Comparison of ENCODE assay signal across 16 cellular contexts in the genomic region with DNA sequence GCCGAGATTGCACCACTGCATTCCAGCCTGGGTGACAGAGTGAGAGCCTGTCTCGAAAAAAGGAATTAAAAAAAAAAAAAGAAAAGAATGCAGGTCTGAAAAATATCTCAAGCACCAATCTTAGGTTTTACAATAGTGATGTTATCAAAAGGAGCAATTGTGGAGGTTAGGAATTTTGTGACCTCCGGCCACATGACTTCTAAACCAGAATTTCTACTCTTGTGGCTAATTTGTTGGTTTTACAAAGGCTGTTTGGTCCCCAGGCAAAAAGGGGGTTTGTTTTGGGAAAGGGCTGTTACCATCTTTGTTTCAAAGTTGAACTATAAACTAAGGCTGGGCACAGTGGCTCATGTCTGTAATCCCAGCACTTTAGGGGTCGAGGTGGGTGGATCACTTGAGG. TPM values are rescaled to one million over a fixed set of nuclear protein-coding genes. Genes with fewer than 3 reads are reported as not detected.
A peak's percentile ranks its signal among the peaks of the same experiment; 100 is the strongest.
DNase-seq lines count a peak whose midpoint lies in the region; ATAC-seq and TF ChIP-seq lines count a peak whose summit lies in the region.
"Had no signal": no experiment of that assay in that cellular context is flagged by ENCODE, and none has a peak within 500 bp of the region (broad histone marks: within the 10 kb centered on the region; RNA-seq: fewer than 3 reads in every experiment).

No MANE protein-coding gene starts in this region.

- H3K27me3 Mint-ChIP-seq in natural killer cell treated with Interleukin-12 subunit alpha and Interleukin-12 subunit beta and Interleukin-15 and Interleukin-18, amount 100 ng/mL, for 72 hours, result peaks cover 0 to 23% of the 10 kb centered on the region in 2 donors
- H3K27me3 Mint-ChIP-seq: B cell; CD4-positive, alpha-beta T cell had no signal

- H3K4me2 ChIP-seq in parathyroid adenoma (ENCODE audit: low read length), result no peak overlapping the region

- H3K79me2 ChIP-seq in ACC112 (ENCODE audit: control insufficient read depth, insufficient read depth, low read length, unreplicated experiment) (no peaks in the 10 kb centered on the region), parathyroid adenoma (no peaks in the 10 kb centered on the region)

- H3K4me3 ChIP-seq in ACC112 (ENCODE audit: low read depth, low read length) (no peak overlapping the region), HEK293 (ENCODE audit: low read depth, low read length) (no peak overlapping the region), parathyroid adenoma (ENCODE audit: low read depth, low read length) (no peak overlapping the region)
- H3K4me3 ChIP-seq: HAP-1 had no signal

- no peaks in the 10 kb centered on the region for H3K9me3 Mint-ChIP-seq in natural killer cell treated with Interleukin-12 subunit alpha and Interleukin-12 subunit beta and Interleukin-15 and Interleukin-18, amount 100 ng/mL, for 72 hours
- H3K9me3 Mint-ChIP-seq: CD4-positive, alpha-beta T cell had no signal

- H3K36me3 ChIP-seq in ACC112 (ENCODE audit: insufficient read depth, low read length) (no peaks in the 10 kb centered on the region), HEK293 (ENCODE audit: control insufficient read depth in 2 of 2, insufficient read depth in 1 of 2, low read length in 2 of 2) (no peaks in the 10 kb centered on the region), parathyroid adenoma (ENCODE audit: control insufficient read depth, insufficient read depth, low read length) (no peaks in the 10 kb centered on the region)
- H3K36me3 ChIP-seq: HAP-1 had no signal

- no peaks in the 10 kb centered on the region for H3K9me3 ChIP-seq in HEK293 (ENCODE audit: control insufficient read depth, insufficient read depth, low read depth, low read length)
- no peaks in the 10 kb centered on the region for H3K9me3 ChIP-seq in parathyroid adenoma (ENCODE audit: control insufficient read depth, low read length)
- H3K9me3 ChIP-seq: HAP-1 had no signal

- DNase-seq in RWPE1 (ENCODE audit: low spot score) (no peak), COLO668 (lab: John Stamatoyannopoulos, UW; ENCODE audit: unreplicated experiment) (no peak), NAMALWA (ENCODE audit: low spot score) (no peak)
- no peak for DNase-seq in natural killer cell treated with Interleukin-12 subunit alpha and Interleukin-12 subunit beta and Interleukin-15 and Interleukin-18, amount 100 ng/mL, for 72 hours (ENCODE audit: low spot score)
- DNase-seq: C1 segment of cervical spinal cord; CD4-positive, alpha-beta T cell; DMS79; EL; GDM1 had no signal

- POLR2A ChIA-PET in HEK293 (lab: Yijun Ruan, JAX) (no interaction called here), RWPE1 (lab: Yijun Ruan, JAX; ENCODE audit: low non-redundant PET) (no interaction called here)

- no peak overlapping the region for H3K27ac Mint-ChIP-seq in natural killer cell treated with Interleukin-12 subunit alpha and Interleukin-12 subunit beta and Interleukin-15 and Interleukin-18, amount 100 ng/mL, for 72 hours
- H3K27ac Mint-ChIP-seq: B cell; CD4-positive, alpha-beta T cell; IgD-negative memory B cell had no signal

- peaks cover 37% of the 10 kb centered on the region for H3K4me1 ChIP-seq in ACC112 (ENCODE audit: control insufficient read depth, insufficient read depth, low read length, unreplicated experiment)
- H3K4me1 ChIP-seq in HEK293 (ENCODE audit: control insufficient read depth, insufficient read depth, low read length), result no peaks in the 10 kb centered on the region
- H3K4me1 ChIP-seq in parathyroid adenoma, result peaks cover 15% of the 10 kb centered on the region

- no peak overlapping the region for H2AFZ ChIP-seq in ACC112 (ENCODE audit: low read length, unreplicated experiment)
- H2AFZ ChIP-seq in parathyroid adenoma, result no peak overlapping the region

- H3K4me1 Mint-ChIP-seq in natural killer cell treated with Interleukin-12 subunit alpha and Interleukin-12 subunit beta and Interleukin-15 and Interleukin-18, amount 100 ng/mL, for 72 hours (ENCODE audit: low read depth in 2 of 2), result no peaks in the 10 kb centered on the region

- TF ChIP-seq CTCF in HEK293 (tag by site-specific recombination; IDR thresholded peaks at IDR 0.05) (no peak), RWPE1 (conservative IDR thresholded peaks at IDR 0.05; ENCODE audit: low read depth) (no peak), parathyroid adenoma (IDR thresholded peaks at IDR 0.05) (no peak)

- no peaks in the 10 kb centered on the region for H3K36me3 Mint-ChIP-seq in natural killer cell treated with Interleukin-12 subunit alpha and Interleukin-12 subunit beta and Interleukin-15 and Interleukin-18, amount 100 ng/mL, for 72 hours
- H3K36me3 Mint-ChIP-seq: IgD-negative memory B cell had no signal

- H3K4me3 Mint-ChIP-seq in natural killer cell treated with Interleukin-12 subunit alpha and Interleukin-12 subunit beta and Interleukin-15 and Interleukin-18, amount 100 ng/mL, for 72 hours, result no peak overlapping the region
- H3K4me3 Mint-ChIP-seq: B cell; CD4-positive, alpha-beta T cell; IgD-negative memory B cell had no signal

- peak overlapping the region; percentile 16; the same call in 1 of the 2 replicates for H3K27ac ChIP-seq in ACC112 (ENCODE audit: low read depth, low read length)
- no peak overlapping the region for H3K27ac ChIP-seq in HEK293 (ENCODE audit: extremely low read depth, low read depth, low read length)
- H3K27ac ChIP-seq in RWPE1, result peak overlapping the region; percentile 38
- peak overlapping the region; percentile 81 for H3K27ac ChIP-seq in parathyroid adenoma

- H3K27me3 ChIP-seq in ACC112 (ENCODE audit: insufficient read depth, low read length) (no peaks in the 10 kb centered on the region), parathyroid adenoma (ENCODE audit: control insufficient read depth, insufficient read depth, low read length) (no peaks in the 10 kb centered on the region)

- no peak for ATAC-seq in HG03196 (IDR thresholded peaks at IDR 0.05; ENCODE audit: unreplicated experiment)
- no peak for ATAC-seq in natural killer cell treated with Interleukin-12 subunit alpha and Interleukin-12 subunit beta and Interleukin-15 and Interleukin-18, amount 100 ng/mL, for 72 hours

- no peak overlapping the region for H3K9ac ChIP-seq in parathyroid adenoma

- CTCF ChIA-PET in HEK293 (lab: Yijun Ruan, JAX) (interaction anchor here (0.9 to 4.0 kb wide), 4 partner anchors 24 to 257 kb away, joined by 3 to 33 read pairs (median 12); no protein-coding TSS in a partner anchor), RWPE1 (lab: Yijun Ruan, JAX) (interaction anchor here (2.5 kb wide), 1 partner anchor 24 kb away, joined by 20 read pairs; no protein-coding TSS in a partner anchor)

TF ChIP-seq in HEK293, 187 proteins besides CTCF, POLR2A, EP300 and RAD21:
- TF ChIP-seq ZNF626 (tag by site-specific recombination; IDR thresholded peaks at IDR 0.05) (no peak), ZNF670 (tag by site-specific recombination; IDR thresholded peaks at IDR 0.05; ENCODE audit: low read depth) (no peak), ZNF133 (tag by site-specific recombination; IDR thresholded peaks at IDR 0.05) (no peak), KLF9 (tag by site-specific recombination; IDR thresholded peaks at IDR 0.05; ENCODE audit: low read depth) (no peak), ZNF660 (tag by site-specific recombination; IDR thresholded peaks at IDR 0.05) (no peak), ZNF664 (tag by site-specific recombination; IDR thresholded peaks at IDR 0.05) (no peak), ZNF354C (tag by site-specific recombination; IDR thresholded peaks at IDR 0.05; ENCODE audit: borderline replicate concordance, low read depth) (no peak), ZBTB48 (tag by site-specific recombination; IDR thresholded peaks at IDR 0.05) (0 out of 2 replicates have a peak, but pooled peaks have one; percentile 13)

RNA-seq across cellular contexts. Expression of a gene that starts 15.4 kb away (rescaled TPM):
- total RNA-seq in natural killer cell treated with Interleukin-12 subunit alpha and Interleukin-12 subunit beta and Interleukin-15 and Interleukin-18, amount 100 ng/mL, for 72 hours, result 10 to 100 TPM; 12.5 to 16.6 TPM
